Comparison of ENCODE assay signal across 22 cellular contexts in the genomic region with DNA sequence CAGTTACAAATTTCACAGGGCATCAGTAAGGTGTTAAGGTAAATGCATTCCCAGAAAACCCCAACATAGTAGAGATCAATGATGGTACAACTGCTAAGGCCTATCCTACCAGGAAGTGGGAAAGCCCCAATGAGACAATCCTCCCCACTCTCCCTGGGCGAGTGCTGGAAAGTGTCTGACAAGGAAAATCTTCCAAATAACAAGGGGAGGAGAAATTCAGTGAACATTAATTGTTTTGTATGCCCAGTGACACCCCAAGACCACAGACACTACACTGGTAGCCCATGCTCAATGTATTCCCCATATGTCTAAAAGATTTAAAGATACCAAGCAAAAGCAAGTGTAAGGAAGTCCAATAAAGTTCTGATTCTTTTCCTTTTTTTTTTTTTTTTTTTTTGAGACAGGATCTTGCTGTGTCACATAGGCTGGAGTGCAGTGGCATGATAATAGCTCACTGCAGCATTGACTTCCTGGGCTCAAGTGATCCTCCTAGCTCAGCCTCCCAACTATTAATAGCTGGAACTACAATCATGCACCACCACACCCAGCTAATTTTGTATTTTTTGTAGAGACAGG. TPM values are rescaled to one million over a fixed set of nuclear protein-coding genes. Genes with fewer than 3 reads are reported as not detected.
A peak's percentile ranks its signal among the peaks of the same experiment; 100 is the strongest.
DNase-seq lines count a peak whose midpoint lies in the region; ATAC-seq, FAIRE-seq and TF ChIP-seq lines count a peak whose summit lies in the region.
"Had no signal": no experiment of that assay in that cellular context is flagged by ENCODE, and none has a peak within 500 bp of the region (broad histone marks: within the 10 kb centered on the region; RNA-seq: fewer than 3 reads in every experiment).

No MANE protein-coding gene starts in this region.

- H3K4me2 ChIP-seq in H9 (ENCODE audit: insufficient read depth, insufficient read length, low read length) (no peak overlapping the region), astrocyte (ENCODE audit: low read length) (no peak overlapping the region)

- in situ Hi-C loops in brain microvascular endothelial cell (cut with HindIII; ENCODE audit: low pct_ligation_motif_present, low sequenced_read_pairs), result no loop called here

- no peaks in the 10 kb centered on the region for H3K23me2 ChIP-seq in H9 (ENCODE audit: insufficient read length, low read depth, low read length, poor library complexity, severe bottlenecking)

- H4K8ac ChIP-seq in H9 (replicated peaks; ENCODE audit: insufficient read length, low read depth, low read length), result no peak overlapping the region

- DNase-seq in DMS53 (lab: John Stamatoyannopoulos, UW), result peak; percentile 3
- DNase-seq in DMS53 treated with DMSO at 0.1 percent for 48 hours (lab: John Stamatoyannopoulos, UW; ENCODE audit: unreplicated experiment), result no peak
- no peak for DNase-seq in H9
- no peak for DNase-seq in astrocyte (ENCODE audit: low read depth)
- DNase-seq in natural killer cell treated with Interleukin-12 subunit alpha and Interleukin-12 subunit beta and Interleukin-15 and Interleukin-18, amount 100 ng/mL, for 72 hours (ENCODE audit: low spot score), result no peak
- DNase-seq in brain microvascular endothelial cell, result no peak
- no peak for DNase-seq in SW 1271 (lab: John Stamatoyannopoulos, UW)
- DNase-seq in NCI-H774 (lab: John Stamatoyannopoulos, UW), result no peak
- DNase-seq: activated gamma-delta T cell treated with Interleukin-2 at 50 U/mL for 16 hours; DMS 273 treated with DMSO at 0.1 percent for 48 hours; left ventricle myocardium superior; NCI-H82; stimulated activated CD4-positive, alpha-beta T cell treated with anti-CD3 and anti-CD28 coated beads, Interleukin-4, amount 100 ng/mL, for 1 hour had no signal

- H3K9me3 ChIP-seq in H9 (ENCODE audit: control insufficient read depth, low read depth, low read length) (no peaks in the 10 kb centered on the region), astrocyte (ENCODE audit: insufficient read depth, low read depth, low read length) (no peaks in the 10 kb centered on the region)
- H3K9me3 ChIP-seq: thoracic aorta had no signal

- H3K36me3 ChIP-seq in astrocyte (ENCODE audit: insufficient read depth, low read length), result no peaks in the 10 kb centered on the region
- no peaks in the 10 kb centered on the region for H3K36me3 ChIP-seq in brain microvascular endothelial cell (replicated peaks)
- H3K36me3 ChIP-seq: thoracic aorta had no signal

- no peak overlapping the region for H2BK12ac ChIP-seq in H9 (ENCODE audit: insufficient read length, low read depth, low read length)

- H3K27me3 ChIP-seq in H9 (ENCODE audit: insufficient read depth, low read length) (no peaks in the 10 kb centered on the region), astrocyte (ENCODE audit: insufficient read depth, low read length) (no peaks in the 10 kb centered on the region), brain microvascular endothelial cell (replicated peaks) (no peaks in the 10 kb centered on the region)

- no peak overlapping the region for H4K91ac ChIP-seq in H9 (ENCODE audit: insufficient read length, low read depth, low read length)

- no peak overlapping the region for H3T11ph ChIP-seq in H9 (ENCODE audit: low read length)

- no peak overlapping the region for H3K14ac ChIP-seq in H9 (ENCODE audit: insufficient read depth, low read length)

- peak in 1 of 2 donors; percentile 30 for ATAC-seq in natural killer cell treated with Interleukin-12 subunit alpha and Interleukin-12 subunit beta and Interleukin-15 and Interleukin-18, amount 100 ng/mL, for 72 hours
- ATAC-seq: HCT116, left ventricle myocardium superior, SK-N-SH treated with all-trans-retinoic acid at 6 μM for 48 hours had no signal

- no peak overlapping the region for H2BK15ac ChIP-seq in H9 (ENCODE audit: low read depth, low read length)

- WGBS in H9 (ENCODE audit: extremely low coverage, insufficient read length, low lambda C conversion rate), result no CpG with 5 or more reads among the region's 1 CpG

- H2BK120ac ChIP-seq in H9 (ENCODE audit: low read depth, low read length, poor library complexity, severe bottlenecking), result no peak overlapping the region

- H3K27me3 Mint-ChIP-seq in H9 (ENCODE audit: low read depth), result no peaks in the 10 kb centered on the region
- no peaks in the 10 kb centered on the region for H3K27me3 Mint-ChIP-seq in astrocyte (ENCODE audit: low read depth, unreplicated experiment)
- no peaks in the 10 kb centered on the region for H3K27me3 Mint-ChIP-seq in natural killer cell treated with Interleukin-12 subunit alpha and Interleukin-12 subunit beta and Interleukin-15 and Interleukin-18, amount 100 ng/mL, for 72 hours
- H3K27me3 Mint-ChIP-seq: naive B cell had no signal

- H3K9me3 Mint-ChIP-seq in H9 (peaks cover 0 to 8% of the 10 kb centered on the region in 2 experiments; a peak in 2 of 5 replicates), astrocyte (ENCODE audit: unreplicated experiment) (no peaks in the 10 kb centered on the region)
- H3K9me3 Mint-ChIP-seq in natural killer cell treated with Interleukin-12 subunit alpha and Interleukin-12 subunit beta and Interleukin-15 and Interleukin-18, amount 100 ng/mL, for 72 hours, result no peaks in the 10 kb centered on the region

- H3K4me1 ChIP-seq in H9 (ENCODE audit: insufficient read depth, low read length), result peaks cover 3% of the 10 kb centered on the region; the same call in 1 of the 2 replicates
- no peaks in the 10 kb centered on the region for H3K4me1 ChIP-seq in astrocyte (ENCODE audit: insufficient read depth, low read length)

- H3K27ac ChIP-seq in H9 (ENCODE audit: insufficient read length, low read depth, low read length) (no peak overlapping the region), astrocyte (ENCODE audit: low read depth, low read length) (no peak overlapping the region), brain microvascular endothelial cell (no peak overlapping the region)
- H3K27ac ChIP-seq: 22Rv1, thoracic aorta had no signal

- H4K20me1 ChIP-seq in H9 (ENCODE audit: control insufficient read depth, insufficient read depth, insufficient read length) (no peaks in the 10 kb centered on the region), astrocyte (ENCODE audit: insufficient read depth, low read length) (no peaks in the 10 kb centered on the region)

- H3K79me2 ChIP-seq in H9 (ENCODE audit: insufficient read depth, low read length) (no peaks in the 10 kb centered on the region), astrocyte (ENCODE audit: insufficient read depth, low read length) (no peaks in the 10 kb centered on the region)

- peaks cover 5 to 16% of the 10 kb centered on the region in 2 experiments for H3K4me1 Mint-ChIP-seq in H9
- H3K4me1 Mint-ChIP-seq in astrocyte (ENCODE audit: low read depth, unreplicated experiment), result peaks cover 9% of the 10 kb centered on the region
- H3K4me1 Mint-ChIP-seq in natural killer cell treated with Interleukin-12 subunit alpha and Interleukin-12 subunit beta and Interleukin-15 and Interleukin-18, amount 100 ng/mL, for 72 hours (ENCODE audit: low read depth in 2 of 2), result peaks cover 21 to 33% of the 10 kb centered on the region in 2 donors

- H2AFZ ChIP-seq in H9 (ENCODE audit: low read length) (no peak overlapping the region), astrocyte (ENCODE audit: low read depth, low read length) (no peak overlapping the region)

- H3K4ac ChIP-seq in H9 (ENCODE audit: low read depth, low read length), result no peak overlapping the region

- no peak overlapping the region for H3K23ac ChIP-seq in H9 (ENCODE audit: insufficient read length, low read depth, low read length)

- H2AK5ac ChIP-seq in H9 (ENCODE audit: insufficient read length, low read length), result no peak overlapping the region

- H3K4me3 Mint-ChIP-seq in H9 (no peak overlapping the region), astrocyte (ENCODE audit: unreplicated experiment) (no peak overlapping the region)
- peak overlapping the region; percentile 68 for H3K4me3 Mint-ChIP-seq in natural killer cell treated with Interleukin-12 subunit alpha and Interleukin-12 subunit beta and Interleukin-15 and Interleukin-18, amount 100 ng/mL, for 72 hours
- H3K4me3 Mint-ChIP-seq: brain had no signal

- H2BK5ac ChIP-seq in H9 (ENCODE audit: insufficient read length, low read length), result no peak overlapping the region

- no peak overlapping the region for H3K4me3 ChIP-seq in astrocyte (ENCODE audit: insufficient read depth, low read depth, low read length)
- H3K4me3 ChIP-seq in brain microvascular endothelial cell (ENCODE audit: low read depth, low read length), result no peak overlapping the region
- H3K4me3 ChIP-seq: thoracic aorta had no signal

- H3K27ac Mint-ChIP-seq in H9 (peak overlapping the region; percentile 47 to 55 (median 49); a peak in 3 of 7 replicates), astrocyte (ENCODE audit: unreplicated experiment) (peak overlapping the region; percentile 38)
- H3K27ac Mint-ChIP-seq in natural killer cell treated with Interleukin-12 subunit alpha and Interleukin-12 subunit beta and Interleukin-15 and Interleukin-18, amount 100 ng/mL, for 72 hours, result peak overlapping the region; percentile 73 to 91
- H3K27ac Mint-ChIP-seq: brain had no signal

- H3K79me1 ChIP-seq in H9 (ENCODE audit: insufficient read depth, low read depth, low read length, poor library complexity, severe bottlenecking), result peaks cover 5% of the 10 kb centered on the region

- H3K9ac ChIP-seq in H9 (ENCODE audit: extremely low read depth, insufficient read length, low read length) (no peak overlapping the region), astrocyte (ENCODE audit: low read length) (no peak overlapping the region)
- H3K9ac ChIP-seq: parathyroid adenoma had no signal

- H4K5ac ChIP-seq in H9 (ENCODE audit: insufficient read length, low read depth, low read length), result no peak overlapping the region

- no peak for FAIRE-seq in astrocyte (lab: Jason Lieb, UNC)
- FAIRE-seq: RCC 7860 had no signal

- H3K18ac ChIP-seq in H9 (ENCODE audit: insufficient read length, low read depth, low read length), result no peak overlapping the region

- H3K36me3 Mint-ChIP-seq in H9 (ENCODE audit: insufficient read depth in 1 of 3, low read depth in 3 of 3) (peaks cover 30 to 46% (median 33%) of the 10 kb centered on the region in 3 experiments), astrocyte (ENCODE audit: low read depth, unreplicated experiment) (peaks cover 3% of the 10 kb centered on the region)
- H3K36me3 Mint-ChIP-seq in natural killer cell treated with Interleukin-12 subunit alpha and Interleukin-12 subunit beta and Interleukin-15 and Interleukin-18, amount 100 ng/mL, for 72 hours, result no peaks in the 10 kb centered on the region
- H3K36me3 Mint-ChIP-seq: naive B cell had no signal

- H2BK20ac ChIP-seq in H9 (ENCODE audit: low read depth, low read length, poor library complexity, severe bottlenecking), result no peak overlapping the region

- H3K56ac ChIP-seq in H9 (ENCODE audit: insufficient read length, low read depth, low read length), result no peak overlapping the region

- TF ChIP-seq CTCF in H9 (conservative IDR thresholded peaks at IDR 0.05) (no peak), astrocyte (IDR thresholded peaks at IDR 0.05; ENCODE audit: insufficient read depth, low read depth, low read length) (no peak), brain microvascular endothelial cell (IDR thresholded peaks at IDR 0.05; ENCODE audit: low read depth, low read length, missing control alignments) (no peak)

RNA-seq across cellular contexts. Expression of gene B4GALT6, which starts 24.7 kb away (rescaled TPM):
- 34.0 and 34.1 TPM in 2 replicates for total RNA-seq in H9 (2021)
- 17.0 and 17.7 TPM in 2 replicates for total RNA-seq in astrocyte
- 10 to 100 TPM in 1 of 2 donors, 1 to 10 TPM in 1; 2.3 to 23.6 TPM for total RNA-seq in natural killer cell treated with Interleukin-12 subunit alpha and Interleukin-12 subunit beta and Interleukin-15 and Interleukin-18, amount 100 ng/mL, for 72 hours
- total RNA-seq: LHCN-M2 had no signal
